27 cellular contexts compared by ENCODE assay signal in the genomic region with DNA sequence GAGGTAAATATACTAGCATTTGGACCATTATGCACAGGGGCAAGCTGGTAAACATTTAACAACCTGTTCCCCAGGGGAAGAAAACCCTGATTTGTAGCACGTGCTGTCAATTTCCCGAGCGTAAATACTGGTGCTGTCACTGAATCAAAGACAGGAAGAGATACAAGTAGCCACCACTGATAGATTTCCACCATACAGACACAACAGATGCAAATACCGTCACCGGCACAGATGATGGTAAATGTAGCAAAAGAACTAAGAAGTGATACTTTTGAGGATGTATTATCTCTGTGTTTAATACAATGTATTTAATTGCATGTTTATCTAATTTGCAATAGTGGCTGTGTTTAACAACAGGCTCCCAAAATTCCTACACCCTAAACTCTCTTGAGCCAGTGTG. TPM values are rescaled to one million over a fixed set of nuclear protein-coding genes. Genes with fewer than 3 reads are reported as not detected.
"Had no signal": no experiment of that assay in that cellular context is flagged by ENCODE, and none has a peak within 500 bp of the region (broad histone marks: within the 10 kb centered on the region; RNA-seq: fewer than 3 reads in every experiment).

No MANE protein-coding gene starts in this region.

- H3K27ac Mint-ChIP-seq: activated CD8-positive, alpha-beta memory T cell treated with anti-CD3 and anti-CD28 coated beads, Interleukin-2, amount 10 ng/mL, durations not matched to agents 7 days and 5 days; activated CD8-positive, alpha-beta T cell treated with anti-CD3 and anti-CD28 coated beads, Interleukin-2, amount 10 ng/mL, durations not matched to agents 7 days and 5 days; activated naive CD4-positive, alpha-beta T cell treated with anti-CD3 and anti-CD28 coated beads, Interleukin-2, amount 50 U/mL, for 24 hours; activated naive CD8-positive, alpha-beta T cell treated with anti-CD3 and anti-CD28 coated beads, Interleukin-2, amount 50 U/mL, for 24 hours; activated T-helper 2 cell treated with anti-CD3 and anti-CD28 coated beads, Interferon-gamma antibody, Interleukin-2, Interleukin-4, amounts not matched to agents 10 μg/mL and 5 μg/mL and 100 μg/mL, durations not matched to agents 14 hours and 24 hours and 36 hours; endodermal cell; natural killer cell treated with Interleukin-12 subunit alpha and Interleukin-12 subunit beta and Interleukin-15 and Interleukin-18, amount 100 ng/mL, for 72 hours; stimulated activated naive CD8-positive, alpha-beta T cell treated with anti-CD3 and anti-CD28 coated beads, Interleukin-15, amount 100 ng/mL, for 72 hours; T-helper 17 cell had no signal

- H3K4me3 Mint-ChIP-seq: activated CD8-positive, alpha-beta memory T cell treated with anti-CD3 and anti-CD28 coated beads, Interleukin-2, amount 10 ng/mL, durations not matched to agents 7 days and 5 days; activated CD8-positive, alpha-beta T cell treated with anti-CD3 and anti-CD28 coated beads, Interleukin-2, amount 10 ng/mL, durations not matched to agents 7 days and 5 days; activated naive CD4-positive, alpha-beta T cell treated with anti-CD3 and anti-CD28 coated beads, Interleukin-2, amount 50 U/mL, for 24 hours; activated naive CD8-positive, alpha-beta T cell treated with anti-CD3 and anti-CD28 coated beads, Interleukin-2, amount 50 U/mL, for 24 hours; endodermal cell; natural killer cell treated with Interleukin-12 subunit alpha and Interleukin-12 subunit beta and Interleukin-15 and Interleukin-18, amount 100 ng/mL, for 72 hours; stimulated activated naive CD8-positive, alpha-beta T cell treated with anti-CD3 and anti-CD28 coated beads, Interleukin-15, amount 100 ng/mL, for 72 hours; T-helper 17 cell; WTC11 had no signal

- H3K9me3 Mint-ChIP-seq: activated naive CD4-positive, alpha-beta T cell treated with anti-CD3 and anti-CD28 coated beads, Interleukin-2, amount 50 U/mL, for 24 hours; activated naive CD8-positive, alpha-beta T cell treated with anti-CD3 and anti-CD28 coated beads, Interleukin-2, amount 50 U/mL, for 24 hours; activated T-helper 2 cell treated with anti-CD3 and anti-CD28 coated beads, Interferon-gamma antibody, Interleukin-2, Interleukin-4, amounts not matched to agents 10 μg/mL and 5 μg/mL and 100 μg/mL, durations not matched to agents 14 hours and 24 hours and 36 hours; endodermal cell; natural killer cell treated with Interleukin-12 subunit alpha and Interleukin-12 subunit beta and Interleukin-15 and Interleukin-18, amount 100 ng/mL, for 72 hours; stimulated activated naive CD8-positive, alpha-beta T cell treated with anti-CD3 and anti-CD28 coated beads, Interleukin-15, amount 100 ng/mL, for 72 hours; WTC11 had no signal

- H3K27ac ChIP-seq: breast epithelium, heart left ventricle, left lung, lower lobe of right lung, right lobe of liver, skin epidermis, thyroid gland, upper lobe of left lung had no signal

- H3K27me3 Mint-ChIP-seq: activated naive CD4-positive, alpha-beta T cell treated with anti-CD3 and anti-CD28 coated beads, Interleukin-2, amount 50 U/mL, for 24 hours had no signal

- H3K9me3 ChIP-seq: breast epithelium, heart left ventricle, left lung, lower lobe of right lung, right lobe of liver, thyroid gland, upper lobe of left lung had no signal

- H3K4me1 Mint-ChIP-seq: activated CD8-positive, alpha-beta memory T cell treated with anti-CD3 and anti-CD28 coated beads, Interleukin-2, amount 10 ng/mL, durations not matched to agents 7 days and 5 days; activated naive CD4-positive, alpha-beta T cell treated with anti-CD3 and anti-CD28 coated beads, Interleukin-2, amount 50 U/mL, for 24 hours; activated naive CD8-positive, alpha-beta T cell treated with anti-CD3 and anti-CD28 coated beads, Interleukin-2, amount 50 U/mL, for 24 hours; stimulated activated naive CD8-positive, alpha-beta T cell treated with anti-CD3 and anti-CD28 coated beads, Interleukin-15, amount 100 ng/mL, for 72 hours had no signal

- H3K27me3 ChIP-seq: right lobe of liver, thyroid gland, upper lobe of left lung had no signal

- ATAC-seq: activated CD8-positive, alpha-beta memory T cell treated with anti-CD3 and anti-CD28 coated beads, Interleukin-2, amount 10 ng/mL, durations not matched to agents 7 days and 5 days; activated CD8-positive, alpha-beta T cell treated with anti-CD3 and anti-CD28 coated beads, Interleukin-2, amount 10 ng/mL, durations not matched to agents 7 days and 5 days; activated naive CD8-positive, alpha-beta T cell treated with anti-CD3 and anti-CD28 coated beads, Interleukin-2, amount 50 U/mL, for 24 hours; esophagus mucosa; heart left ventricle; left lung; lower lobe of right lung; natural killer cell treated with Interleukin-12 subunit alpha and Interleukin-12 subunit beta and Interleukin-15 and Interleukin-18, amount 100 ng/mL, for 72 hours; right lobe of liver; stimulated activated naive CD8-positive, alpha-beta T cell treated with anti-CD3 and anti-CD28 coated beads, Interleukin-15, amount 100 ng/mL, for 72 hours; T-helper 17 cell; WTC11 had no signal

- H3K36me3 Mint-ChIP-seq: activated CD8-positive, alpha-beta memory T cell treated with anti-CD3 and anti-CD28 coated beads, Interleukin-2, amount 10 ng/mL, durations not matched to agents 7 days and 5 days; activated naive CD4-positive, alpha-beta T cell treated with anti-CD3 and anti-CD28 coated beads, Interleukin-2, amount 50 U/mL, for 24 hours; natural killer cell treated with Interleukin-12 subunit alpha and Interleukin-12 subunit beta and Interleukin-15 and Interleukin-18, amount 100 ng/mL, for 72 hours; WTC11 had no signal

- DNase-seq: activated CD8-positive, alpha-beta memory T cell treated with anti-CD3 and anti-CD28 coated beads, Interleukin-2, amount 10 ng/mL, durations not matched to agents 7 days and 5 days; activated CD8-positive, alpha-beta T cell treated with anti-CD3 and anti-CD28 coated beads, Interleukin-2, amount 10 ng/mL, durations not matched to agents 7 days and 5 days; activated naive CD8-positive, alpha-beta T cell treated with anti-CD3 and anti-CD28 coated beads, Interleukin-2, amount 50 U/mL, for 24 hours; activated T-cell treated with anti-CD3 and anti-CD28 coated beads, Interleukin-2, amount 50 U/mL, for 48 hours; central memory CD4-positive, alpha-beta T cell; foreskin fibroblast; heart left ventricle; lower lobe of right lung; mesendoderm; stimulated activated CD4-positive, alpha-beta T cell treated with anti-CD3 and anti-CD28 coated beads, Interleukin-12 subunit alpha, Interleukin-12 subunit beta, amount 100 ng/mL, for 4 hours; stimulated activated CD4-positive, alpha-beta T cell treated with anti-CD3 and anti-CD28 coated beads, Interleukin-4, amount 100 ng/mL, for 1 hour; stimulated activated naive CD8-positive, alpha-beta T cell treated with anti-CD3 and anti-CD28 coated beads, Interleukin-15, amount 100 ng/mL, for 72 hours; T-helper 17 cell; T1000; thyroid gland; upper lobe of left lung had no signal

- H3K36me3 ChIP-seq: breast epithelium, heart left ventricle, left lung, lower lobe of right lung, right lobe of liver, thyroid gland, upper lobe of left lung had no signal

- H3K4me1 ChIP-seq: breast epithelium, heart left ventricle, left lung, lower lobe of right lung, right lobe of liver, upper lobe of left lung had no signal

- H3K4me3 ChIP-seq: breast epithelium, heart left ventricle, left lung, lower lobe of right lung, right lobe of liver, skin epidermis, thyroid gland, upper lobe of left lung had no signal

RNA-seq across cellular contexts. Expression of a gene that starts 39.6 kb away (rescaled TPM):
- total RNA-seq: activated CD8-positive, alpha-beta memory T cell treated with anti-CD3 and anti-CD28 coated beads, Interleukin-2, amount 10 ng/mL, durations not matched to agents 7 days and 5 days; activated CD8-positive, alpha-beta T cell treated with anti-CD3 and anti-CD28 coated beads, Interleukin-2, amount 10 ng/mL, durations not matched to agents 7 days and 5 days; activated T-helper 2 cell treated with anti-CD3 and anti-CD28 coated beads, Interferon-gamma antibody, Interleukin-2, Interleukin-4, amounts not matched to agents 10 μg/mL and 5 μg/mL and 100 μg/mL, durations not matched to agents 14 hours and 24 hours and 36 hours; mononuclear cell; natural killer cell treated with Interleukin-12 subunit alpha and Interleukin-12 subunit beta and Interleukin-15 and Interleukin-18, amount 100 ng/mL, for 72 hours; T-helper 17 cell had no signal
